ENCODE assay signal across 12 cellular contexts in the genomic region with DNA sequence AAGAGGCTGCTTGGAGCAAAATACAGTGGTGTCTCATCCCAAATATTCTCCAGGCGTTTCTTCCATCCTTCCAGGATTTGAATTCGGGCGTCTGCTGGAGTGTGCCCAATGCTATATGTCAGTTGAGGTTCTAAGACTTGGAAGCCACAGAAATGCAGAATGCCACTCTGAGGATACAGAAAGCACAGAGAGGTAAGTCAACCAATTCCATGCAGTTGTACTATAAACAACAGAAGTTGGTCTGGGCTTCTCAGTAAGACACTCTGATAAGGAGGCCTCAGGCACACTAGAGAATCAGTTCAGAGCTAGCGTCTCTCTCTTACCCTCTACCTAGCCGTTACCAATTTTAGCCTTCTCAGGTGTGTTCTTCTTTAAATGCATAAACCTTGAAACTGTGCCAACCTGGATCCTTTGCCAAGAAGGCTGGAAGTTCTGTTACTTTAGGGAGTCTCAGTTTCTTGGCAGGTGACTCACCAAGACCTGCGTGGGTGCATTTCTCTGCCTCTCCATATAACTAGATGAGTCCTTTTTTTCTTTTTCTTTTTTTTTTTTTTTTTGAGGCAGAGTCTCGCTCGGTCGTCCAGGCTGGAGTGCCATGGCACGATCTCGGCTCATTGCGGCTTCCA. TPM values are rescaled to one million over a fixed set of nuclear protein-coding genes. Genes with fewer than 3 reads are reported as not detected.
A peak's percentile ranks its signal among the peaks of the same experiment; 100 is the strongest.
DNase-seq lines count a peak whose midpoint lies in the region; TF ChIP-seq lines count a peak whose summit lies in the region.
"Had no signal": no experiment of that assay in that cellular context is flagged by ENCODE, and none has a peak within 500 bp of the region (broad histone marks: within the 10 kb centered on the region; RNA-seq: fewer than 3 reads in every experiment).

No MANE protein-coding gene starts in this region.

- DNase-seq in activated naive CD4-positive, alpha-beta T cell treated with Interleukin-2 at 50 U/mL for 16 hours = peak; percentile 19
- no peak for DNase-seq in activated naive CD4-positive, alpha-beta T cell treated with anti-CD3 and anti-CD28 coated beads for 36 hours
- DNase-seq in adipocyte (ENCODE audit: low read depth) (peak; percentile 26), hepatic stellate cell (ENCODE audit: low spot score) (peak; percentile 33), superior temporal gyrus (ENCODE audit: extremely low spot score) (peak; percentile 27), NCI-H526 treated with DMSO at 0.1 percent for 48 hours (lab: John Stamatoyannopoulos, UW) (no peak), vagina (ENCODE audit: extremely low spot score in 2 of 2) (no peak), endothelial cell (ENCODE audit: low spot score) (no peak)
- DNase-seq: activated gamma-delta T cell treated with Interleukin-2 at 50 U/mL for 16 hours, C1 segment of cervical spinal cord, NCI-H69, T-helper 9 cell had no signal

- no peak for TF ChIP-seq POLR2A in vagina (IDR thresholded peaks at IDR 0.05)

- no peaks in the 10 kb centered on the region for H3K27me3 ChIP-seq in adipocyte (replicated peaks; ENCODE audit: control insufficient read depth, insufficient read depth, low read length)
- no peaks in the 10 kb centered on the region for H3K27me3 ChIP-seq in vagina

- H3K4me1 ChIP-seq in adipocyte (ENCODE audit: control insufficient read depth, insufficient read depth, low read length) (peaks cover 15% of the 10 kb centered on the region), vagina (peaks cover 19% of the 10 kb centered on the region)

- peaks cover 8% of the 10 kb centered on the region for H3K4me1 Mint-ChIP-seq in activated naive CD4-positive, alpha-beta T cell treated with anti-CD3 and anti-CD28 coated beads for 36 hours (ENCODE audit: low read depth)
- no peaks in the 10 kb centered on the region for H3K4me1 Mint-ChIP-seq in endothelial cell (ENCODE audit: unreplicated experiment)

- no peak overlapping the region for H3K27ac Mint-ChIP-seq in activated naive CD4-positive, alpha-beta T cell treated with anti-CD3 and anti-CD28 coated beads for 36 hours
- H3K27ac Mint-ChIP-seq in endothelial cell (ENCODE audit: unreplicated experiment) = no peak overlapping the region

- CTCF ChIA-PET in activated naive CD4-positive, alpha-beta T cell treated with anti-CD3 and anti-CD28 coated beads for 36 hours (lab: Charles Lee) = interaction anchor here (1.8 to 6.2 kb wide), 2 partner anchors 43 to 219 kb away, joined by 5 to 58 read pairs; partner anchors contain the start of gene NOB1

- no peaks in the 10 kb centered on the region for H3K9me3 Mint-ChIP-seq in activated naive CD4-positive, alpha-beta T cell treated with anti-CD3 and anti-CD28 coated beads for 36 hours
- H3K9me3 Mint-ChIP-seq in endothelial cell (ENCODE audit: unreplicated experiment) = no peaks in the 10 kb centered on the region

- H3K36me3 ChIP-seq in adipocyte (ENCODE audit: control insufficient read depth, insufficient read depth, low read length, severe bottlenecking) (peaks cover 52% of the 10 kb centered on the region), vagina (peaks cover 0 to 15% of the 10 kb centered on the region in 2 donors)

- H3K4me3 ChIP-seq in adipocyte (ENCODE audit: low read length) (no peak overlapping the region), vagina (no peak overlapping the region)

- TF ChIP-seq CTCF in vagina (IDR thresholded peaks at IDR 0.05) (no peak), endothelial cell (IDR thresholded peaks at IDR 0.05; ENCODE audit: unreplicated experiment) (no peak)

- H3K4me3 Mint-ChIP-seq in activated naive CD4-positive, alpha-beta T cell treated with anti-CD3 and anti-CD28 coated beads for 36 hours = no peak overlapping the region
- H3K4me3 Mint-ChIP-seq in endothelial cell (ENCODE audit: unreplicated experiment) = no peak overlapping the region

- no peaks in the 10 kb centered on the region for H3K36me3 Mint-ChIP-seq in activated naive CD4-positive, alpha-beta T cell treated with anti-CD3 and anti-CD28 coated beads for 36 hours (ENCODE audit: low read depth)
- peaks cover 18% of the 10 kb centered on the region for H3K36me3 Mint-ChIP-seq in endothelial cell (ENCODE audit: low read depth, unreplicated experiment)

- no peak overlapping the region for H3K9ac ChIP-seq in adipocyte (ENCODE audit: low read length)

- no peak overlapping the region for H3K27ac ChIP-seq in vagina

- H3K9me3 ChIP-seq in adipocyte (ENCODE audit: control insufficient read depth, low read length) (no peaks in the 10 kb centered on the region), vagina (no peaks in the 10 kb centered on the region)

- H3K27me3 Mint-ChIP-seq in activated naive CD4-positive, alpha-beta T cell treated with anti-CD3 and anti-CD28 coated beads for 36 hours (ENCODE audit: low read depth) = no peaks in the 10 kb centered on the region
- H3K27me3 Mint-ChIP-seq in endothelial cell (ENCODE audit: unreplicated experiment) = no peaks in the 10 kb centered on the region

- intact Hi-C loops in activated naive CD4-positive, alpha-beta T cell treated with anti-CD3 and anti-CD28 coated beads for 36 hours (cut with micrococcal nuclease) = no loop called here
- intact Hi-C loops in vagina (cut with DNase I) = loop anchor here (2.0 kb wide), 1 partner anchor 44 kb away; the partner anchor contains the start of gene NOB1

RNA-seq across cellular contexts. Expression of gene NQO1, which starts 15.1 kb away (rescaled TPM):
- 10 to 100 TPM; 11.6 to 11.9 TPM for total RNA-seq in activated naive CD4-positive, alpha-beta T cell treated with anti-CD3 and anti-CD28 coated beads for 36 hours
- 84.5 TPM for total RNA-seq in vagina
- total RNA-seq in endothelial cell (ENCODE audit: unreplicated experiment) = 29.1 TPM

RNA-seq across cellular contexts. Expression of gene NOB1, which starts 43.5 kb away (rescaled TPM):
- 100 to 1,000 TPM; 110 to 114 TPM for total RNA-seq in activated naive CD4-positive, alpha-beta T cell treated with anti-CD3 and anti-CD28 coated beads for 36 hours
- total RNA-seq in vagina (67.0 TPM), endothelial cell (ENCODE audit: unreplicated experiment) (46.8 TPM)

RNA-seq across cellular contexts. Expression of gene WWP2, which starts 50.9 kb away (rescaled TPM):
- 10 to 100 TPM; 27.7 to 32.3 TPM for total RNA-seq in activated naive CD4-positive, alpha-beta T cell treated with anti-CD3 and anti-CD28 coated beads for 36 hours
- total RNA-seq in vagina (26.0 TPM), endothelial cell (ENCODE audit: unreplicated experiment) (35.3 TPM)

Comparison
In these comparisons a context has a peak if more than half of its experiments do, and no peak if none do; other contexts are left out.
1. DNase-seq: peak in activated naive CD4-positive, alpha-beta T cell treated with Interleukin-2 at 50 U/mL for 16 hours (single experiment), adipocyte (single experiment), hepatic stellate cell (single experiment) and superior temporal gyrus (single experiment); none in activated naive CD4-positive, alpha-beta T cell treated with anti-CD3 and anti-CD28 coated beads for 36 hours (single experiment), NCI-H526 treated with DMSO at 0.1 percent for 48 hours (single experiment), vagina (0 of 2) and endothelial cell (single experiment).